In the genomic region with DNA sequence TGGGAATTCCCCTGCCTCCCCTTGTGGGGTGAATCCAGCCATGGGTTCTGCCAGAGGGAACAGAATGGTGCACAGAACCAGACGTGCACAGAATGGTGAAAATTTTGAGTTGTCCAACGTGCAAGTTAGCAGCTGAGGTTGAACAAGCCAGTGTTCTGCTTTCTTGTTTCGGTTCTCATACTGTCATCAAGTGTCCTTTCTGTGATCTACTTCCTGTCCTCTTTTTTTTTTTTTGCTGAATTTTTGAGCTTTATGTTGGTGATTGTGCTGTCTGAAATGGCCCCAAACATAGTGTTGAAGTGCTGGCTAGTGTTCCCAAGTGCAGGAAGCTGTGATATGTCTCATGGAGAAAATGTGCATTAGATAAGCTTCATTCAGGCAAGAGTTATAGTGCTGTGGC, we compare ENCODE assay signal across 12 cellular contexts. TPM values are rescaled to one million over a fixed set of nuclear protein-coding genes. Genes with fewer than 3 reads are reported as not detected.
DNase-seq lines count a peak whose midpoint lies in the region; ATAC-seq and TF ChIP-seq lines count a peak whose summit lies in the region.
"Had no signal": no experiment of that assay in that cellular context is flagged by ENCODE, and none has a peak within 500 bp of the region (broad histone marks: within the 10 kb centered on the region; RNA-seq: fewer than 3 reads in every experiment).

No MANE protein-coding gene starts in this region.

- no peak overlapping the region for H3K27ac Mint-ChIP-seq in T-cell

- H2AFZ ChIP-seq in KMS-11 (ENCODE audit: low read depth) = peak overlapping the region; percentile 35

- H3K27me3 Mint-ChIP-seq in T-cell = peaks cover 0 to 3% of the 10 kb centered on the region in 2 donors

- H3K79me2 ChIP-seq in KMS-11 (ENCODE audit: insufficient read depth, low read depth) = no peaks in the 10 kb centered on the region

- no peak overlapping the region; the same call in 1 of the 2 replicates for H3K4me2 ChIP-seq in KMS-11

- POLR2A ChIA-PET in T-cell (lab: Charles Lee) = interaction anchor here in 1 of 2 donors (0.5 kb wide), 1 partner anchor 55 kb away, joined by 3 read pairs; no protein-coding TSS in a partner anchor

- peak; percentile 32 for DNase-seq in pons (ENCODE audit: low spot score)
- DNase-seq in WERI-Rb-1 = no peak
- no peak for DNase-seq in esophagus squamous epithelium (lab: John Stamatoyannopoulos, UW)
- DNase-seq in T-cell = no peak
- no peak for DNase-seq in SW480 (ENCODE audit: low spot score)
- DNase-seq: aorta; hypothalamus; NCI-H524 treated with DMSO at 0.1 percent for 48 hours; stimulated activated CD4-positive, alpha-beta T cell treated with anti-CD3 and anti-CD28 coated beads, Interleukin-4, amount 100 ng/mL, for 1 hour had no signal

- H3K9me3 Mint-ChIP-seq in T-cell = no peaks in the 10 kb centered on the region

- H3K27ac ChIP-seq in KMS-11 = no peak overlapping the region
- no peak overlapping the region for H3K27ac ChIP-seq in WERI-Rb-1
- H3K27ac ChIP-seq in esophagus squamous epithelium = no peak overlapping the region

- no peak for TF ChIP-seq CTCF in KMS-11 (conservative IDR thresholded peaks at IDR 0.05; ENCODE audit: low read depth, low read length)
- TF ChIP-seq CTCF in WERI-Rb-1 (IDR thresholded peaks at IDR 0.05; ENCODE audit: low read depth, low read length) = no peak
- TF ChIP-seq CTCF in esophagus squamous epithelium (IDR thresholded peaks at IDR 0.05) = no peak

- WGBS in esophagus squamous epithelium, 2 donors = 61 to 73% methylated on average over 3 of the region's 3 CpGs

- H3K36me3 Mint-ChIP-seq in T-cell = no peaks in the 10 kb centered on the region

- no peak for TF ChIP-seq POLR2A in esophagus squamous epithelium (IDR thresholded peaks at IDR 0.05)

- no peaks in the 10 kb centered on the region for H3K36me3 ChIP-seq in KMS-11 (ENCODE audit: insufficient read depth)
- no peaks in the 10 kb centered on the region for H3K36me3 ChIP-seq in WERI-Rb-1
- H3K36me3 ChIP-seq in esophagus squamous epithelium = no peaks in the 10 kb centered on the region

- intact Hi-C loops in esophagus squamous epithelium (cut with DNase I) = no loop called here

- H3K4me1 ChIP-seq in KMS-11 (ENCODE audit: low read depth, poor library complexity, severe bottlenecking) (peaks cover 10% of the 10 kb centered on the region), esophagus squamous epithelium (no peaks in the 10 kb centered on the region)

- H3K4me1 Mint-ChIP-seq in T-cell = no peaks in the 10 kb centered on the region

- no peak overlapping the region for H3K4me3 ChIP-seq in KMS-11 (IDR thresholded peaks at IDR 0.05; ENCODE audit: insufficient read depth, low read depth, low read length)
- H3K4me3 ChIP-seq in WERI-Rb-1 (ENCODE audit: low read depth, low read length) = no peak overlapping the region
- H3K4me3 ChIP-seq in esophagus squamous epithelium = no peak overlapping the region

- no peaks in the 10 kb centered on the region for H3K9me3 ChIP-seq in WERI-Rb-1 (ENCODE audit: severe bottlenecking)
- H3K9me3 ChIP-seq in esophagus squamous epithelium = no peaks in the 10 kb centered on the region

- ATAC-seq in GM18907 (IDR thresholded peaks at IDR 0.05; ENCODE audit: unreplicated experiment) (peak; percentile 93), GM21825 (IDR thresholded peaks at IDR 0.05; ENCODE audit: unreplicated experiment) (peak; percentile 84), T-cell (replicated peaks in 1 of 4) (no peak)

- H3K4me3 Mint-ChIP-seq in T-cell = no peak overlapping the region

- H3K27me3 ChIP-seq in KMS-11 (ENCODE audit: insufficient read depth, low read depth) = no peaks in the 10 kb centered on the region
- no peaks in the 10 kb centered on the region for H3K27me3 ChIP-seq in WERI-Rb-1 (ENCODE audit: insufficient read depth, low read depth, severe bottlenecking)
- no peaks in the 10 kb centered on the region for H3K27me3 ChIP-seq in esophagus squamous epithelium

- CTCF ChIA-PET in T-cell (lab: Charles Lee) = interaction anchor here in 1 of 2 donors (0.8 kb wide), 1 partner anchor 13 kb away, joined by 3 read pairs; no protein-coding TSS in a partner anchor

- H3K9ac ChIP-seq in KMS-11 = no peak overlapping the region

- H4K20me1 ChIP-seq in KMS-11 (ENCODE audit: insufficient read depth) = no peaks in the 10 kb centered on the region

RNA-seq across cellular contexts. Expression of a gene that starts 21.6 kb away (rescaled TPM):
- total RNA-seq in esophagus squamous epithelium (10 to 100 TPM in 1 of 4 donors, 1 to 10 TPM in 2, under 1 TPM in 1; 0.83 to 10.3 (median 2.0) TPM), T-cell (1 to 10 TPM in 1 of 5 donors, under 1 TPM in 3, not detected in 1; 0.12 to 1.0 (median 0.18) TPM)

Comparison
In these comparisons a context has a peak if more than half of its experiments do, and no peak if none do; other contexts are left out.
1. ATAC-seq: peak in GM18907 (single experiment) and GM21825 (single experiment); none in T-cell (0 of 4).